Comparison of ENCODE assay signal across 7 cellular contexts in genomic region chr10:10902951-10903350, GRCh38.
"Had no signal": no experiment of that assay in that cellular context is flagged by ENCODE, and none has a peak within 500 bp of the region (broad histone marks: within the 10 kb centered on the region; RNA-seq: fewer than 3 reads in every experiment).

No MANE protein-coding gene starts in this region.

- H3K4me2 ChIP-seq: GM23338 had no signal

- H3K4me3 ChIP-seq: GM23338, K562 had no signal

- H2AFZ ChIP-seq: GM23338 had no signal

- DNase-seq: H9, HCEC 1CT had no signal

- ATAC-seq: GM23338, K562 had no signal

- FAIRE-seq: H1, H54, HTR-8/SVneo, K562 had no signal
